ENCODE assay signal across 1 cellular context in the genomic region with DNA sequence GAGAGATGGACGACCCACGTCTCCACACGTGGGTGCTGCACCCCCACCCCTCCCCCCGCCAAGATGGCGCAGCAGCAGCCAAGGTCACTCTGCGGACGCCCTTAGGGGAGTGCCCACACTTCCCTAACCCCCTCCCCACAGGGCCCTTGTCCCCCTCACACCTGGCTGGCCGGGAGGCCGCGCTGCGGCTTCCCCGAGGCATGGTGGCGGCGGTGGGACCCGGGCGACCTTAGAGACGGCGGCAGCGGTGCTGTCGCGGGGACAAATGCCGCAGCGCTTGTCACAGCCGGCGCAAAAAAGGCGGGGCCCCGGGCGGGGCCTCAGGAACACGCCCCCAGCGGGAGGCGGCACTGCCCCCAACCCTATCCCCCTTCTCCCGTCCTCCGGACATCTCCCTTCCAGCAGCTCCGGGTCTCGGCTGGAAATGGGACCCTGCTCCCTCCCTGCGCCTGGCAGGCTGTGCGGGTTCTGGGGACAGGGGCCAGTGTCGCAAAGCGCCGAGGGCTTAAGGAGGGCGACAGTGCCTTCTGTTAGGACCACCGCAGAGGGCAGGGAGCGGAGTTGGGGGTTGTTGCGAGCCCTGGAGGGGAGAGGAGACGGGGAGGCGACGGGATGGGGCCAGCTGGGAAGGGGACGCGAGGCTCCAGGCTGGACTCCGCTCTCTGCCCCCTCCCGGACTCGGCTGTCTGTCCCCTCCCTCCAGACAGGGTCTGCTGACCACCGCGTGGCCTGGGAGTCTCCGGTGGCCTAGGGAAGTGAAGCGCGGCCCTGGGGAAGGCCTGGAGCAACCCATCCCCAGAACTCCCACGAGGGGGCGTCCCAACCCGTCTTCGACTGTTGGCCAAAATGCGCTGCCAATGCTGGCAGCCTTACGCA.
TF ChIP-seq lines count a peak whose summit lies in the region.

Gene CHCHD10 (minus strand): TSS at position 300 of the 876 bp plus-strand sequence. CDS start 98 bp downstream, at position 202.

TF ChIP-seq in K562, 482 proteins besides CTCF, POLR2A, EP300 and RAD21 (continued from another document and continues in another):
- TF ChIP-seq RREB1 (CRISPR knock-in tag; IDR thresholded peaks at IDR 0.05), result no peak
- TF ChIP-seq ZNF695 (CRISPR knock-in tag; IDR thresholded peaks at IDR 0.05), result no peak
- TF ChIP-seq MEF2A (IDR thresholded peaks at IDR 0.05; ENCODE audit: control insufficient read depth, low read depth, low read length), result no peak
- no peak for TF ChIP-seq DLX4 (CRISPR knock-in tag; IDR thresholded peaks at IDR 0.05)
- TF ChIP-seq ZNF551 (CRISPR knock-in tag; IDR thresholded peaks at IDR 0.05), result no peak
- TF ChIP-seq, protein P1, sequence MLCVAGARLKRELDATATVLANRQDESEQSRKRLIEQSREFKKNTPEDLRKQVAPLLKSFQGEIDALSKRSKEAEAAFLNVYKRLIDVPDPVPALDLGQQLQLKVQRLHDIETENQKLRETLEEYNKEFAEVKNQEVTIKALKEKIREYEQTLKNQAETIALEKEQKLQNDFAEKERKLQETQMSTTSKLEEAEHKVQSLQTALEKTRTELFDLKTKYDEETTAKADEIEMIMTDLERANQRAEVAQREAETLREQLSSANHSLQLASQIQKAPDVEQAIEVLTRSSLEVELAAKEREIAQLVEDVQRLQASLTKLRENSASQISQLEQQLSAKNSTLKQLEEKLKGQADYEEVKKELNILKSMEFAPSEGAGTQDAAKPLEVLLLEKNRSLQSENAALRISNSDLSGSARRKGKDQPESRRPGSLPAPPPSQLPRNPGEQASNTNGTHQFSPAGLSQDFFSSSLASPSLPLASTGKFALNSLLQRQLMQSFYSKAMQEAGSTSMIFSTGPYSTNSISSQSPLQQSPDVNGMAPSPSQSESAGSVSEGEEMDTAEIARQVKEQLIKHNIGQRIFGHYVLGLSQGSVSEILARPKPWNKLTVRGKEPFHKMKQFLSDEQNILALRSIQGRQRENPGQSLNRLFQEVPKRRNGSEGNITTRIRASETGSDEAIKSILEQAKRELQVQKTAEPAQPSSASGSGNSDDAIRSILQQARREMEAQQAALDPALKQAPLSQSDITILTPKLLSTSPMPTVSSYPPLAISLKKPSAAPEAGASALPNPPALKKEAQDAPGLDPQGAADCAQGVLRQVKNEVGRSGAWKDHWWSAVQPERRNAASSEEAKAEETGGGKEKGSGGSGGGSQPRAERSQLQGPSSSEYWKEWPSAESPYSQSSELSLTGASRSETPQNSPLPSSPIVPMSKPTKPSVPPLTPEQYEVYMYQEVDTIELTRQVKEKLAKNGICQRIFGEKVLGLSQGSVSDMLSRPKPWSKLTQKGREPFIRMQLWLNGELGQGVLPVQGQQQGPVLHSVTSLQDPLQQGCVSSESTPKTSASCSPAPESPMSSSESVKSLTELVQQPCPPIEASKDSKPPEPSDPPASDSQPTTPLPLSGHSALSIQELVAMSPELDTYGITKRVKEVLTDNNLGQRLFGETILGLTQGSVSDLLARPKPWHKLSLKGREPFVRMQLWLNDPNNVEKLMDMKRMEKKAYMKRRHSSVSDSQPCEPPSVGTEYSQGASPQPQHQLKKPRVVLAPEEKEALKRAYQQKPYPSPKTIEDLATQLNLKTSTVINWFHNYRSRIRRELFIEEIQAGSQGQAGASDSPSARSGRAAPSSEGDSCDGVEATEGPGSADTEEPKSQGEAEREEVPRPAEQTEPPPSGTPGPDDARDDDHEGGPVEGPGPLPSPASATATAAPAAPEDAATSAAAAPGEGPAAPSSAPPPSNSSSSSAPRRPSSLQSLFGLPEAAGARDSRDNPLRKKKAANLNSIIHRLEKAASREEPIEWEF (CRISPR knock-in tag; IDR thresholded peaks at IDR 0.05), result no peak
- TF ChIP-seq, protein P2, sequence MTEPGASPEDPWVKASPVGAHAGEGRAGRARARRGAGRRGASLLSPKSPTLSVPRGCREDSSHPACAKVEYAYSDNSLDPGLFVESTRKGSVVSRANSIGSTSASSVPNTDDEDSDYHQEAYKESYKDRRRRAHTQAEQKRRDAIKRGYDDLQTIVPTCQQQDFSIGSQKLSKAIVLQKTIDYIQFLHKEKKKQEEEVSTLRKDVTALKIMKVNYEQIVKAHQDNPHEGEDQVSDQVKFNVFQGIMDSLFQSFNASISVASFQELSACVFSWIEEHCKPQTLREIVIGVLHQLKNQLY (CRISPR knock-in tag; conservative IDR thresholded peaks at IDR 0.05), result no peak
- TF ChIP-seq, protein P3, sequence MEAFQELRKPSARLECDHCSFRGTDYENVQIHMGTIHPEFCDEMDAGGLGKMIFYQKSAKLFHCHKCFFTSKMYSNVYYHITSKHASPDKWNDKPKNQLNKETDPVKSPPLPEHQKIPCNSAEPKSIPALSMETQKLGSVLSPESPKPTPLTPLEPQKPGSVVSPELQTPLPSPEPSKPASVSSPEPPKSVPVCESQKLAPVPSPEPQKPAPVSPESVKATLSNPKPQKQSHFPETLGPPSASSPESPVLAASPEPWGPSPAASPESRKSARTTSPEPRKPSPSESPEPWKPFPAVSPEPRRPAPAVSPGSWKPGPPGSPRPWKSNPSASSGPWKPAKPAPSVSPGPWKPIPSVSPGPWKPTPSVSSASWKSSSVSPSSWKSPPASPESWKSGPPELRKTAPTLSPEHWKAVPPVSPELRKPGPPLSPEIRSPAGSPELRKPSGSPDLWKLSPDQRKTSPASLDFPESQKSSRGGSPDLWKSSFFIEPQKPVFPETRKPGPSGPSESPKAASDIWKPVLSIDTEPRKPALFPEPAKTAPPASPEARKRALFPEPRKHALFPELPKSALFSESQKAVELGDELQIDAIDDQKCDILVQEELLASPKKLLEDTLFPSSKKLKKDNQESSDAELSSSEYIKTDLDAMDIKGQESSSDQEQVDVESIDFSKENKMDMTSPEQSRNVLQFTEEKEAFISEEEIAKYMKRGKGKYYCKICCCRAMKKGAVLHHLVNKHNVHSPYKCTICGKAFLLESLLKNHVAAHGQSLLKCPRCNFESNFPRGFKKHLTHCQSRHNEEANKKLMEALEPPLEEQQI (IDR thresholded peaks at IDR 0.05), result no peak
- 0 out of 4 replicates have a peak, but pooled peaks of 1 of the 2 experiments have one; percentile 26 for TF ChIP-seq CSDE1 (IDR thresholded peaks at IDR 0.05)
- no peak for TF ChIP-seq RCOR1 (IDR thresholded peaks at IDR 0.05; ENCODE audit: borderline replicate concordance in 1 of 2, low read depth in 2 of 2, low read length in 2 of 2)
- TF ChIP-seq FOXM1 (IDR thresholded peaks at IDR 0.05; ENCODE audit: low read depth), result no peak
- TF ChIP-seq FOXM1 (CRISPR knock-in tag; IDR thresholded peaks at IDR 0.05; ENCODE audit: low read depth), result no peak; the same call in 1 of the 2 replicates
- TF ChIP-seq ZNF445 (CRISPR knock-in tag; IDR thresholded peaks at IDR 0.05; ENCODE audit: low read depth), result no peak
- TF ChIP-seq ZNF707 (CRISPR knock-in tag; conservative IDR thresholded peaks at IDR 0.05), result no peak
- TF ChIP-seq ZNF232 (CRISPR knock-in tag; IDR thresholded peaks at IDR 0.05), result no peak
- TF ChIP-seq BCL6 (CRISPR knock-in tag; IDR thresholded peaks at IDR 0.05), result no peak
- TF ChIP-seq SRF (CRISPR knock-in tag; IDR thresholded peaks at IDR 0.05), result no peak
- TF ChIP-seq MEIS2 (IDR thresholded peaks at IDR 0.05; ENCODE audit: partially characterized antibody), result peak; percentile 4
- no peak for TF ChIP-seq CBFA2T2 (conservative IDR thresholded peaks at IDR 0.05)
- peak; percentile 76 for TF ChIP-seq ZBTB17 (CRISPR knock-in tag; IDR thresholded peaks at IDR 0.05)
- TF ChIP-seq, protein P4, sequence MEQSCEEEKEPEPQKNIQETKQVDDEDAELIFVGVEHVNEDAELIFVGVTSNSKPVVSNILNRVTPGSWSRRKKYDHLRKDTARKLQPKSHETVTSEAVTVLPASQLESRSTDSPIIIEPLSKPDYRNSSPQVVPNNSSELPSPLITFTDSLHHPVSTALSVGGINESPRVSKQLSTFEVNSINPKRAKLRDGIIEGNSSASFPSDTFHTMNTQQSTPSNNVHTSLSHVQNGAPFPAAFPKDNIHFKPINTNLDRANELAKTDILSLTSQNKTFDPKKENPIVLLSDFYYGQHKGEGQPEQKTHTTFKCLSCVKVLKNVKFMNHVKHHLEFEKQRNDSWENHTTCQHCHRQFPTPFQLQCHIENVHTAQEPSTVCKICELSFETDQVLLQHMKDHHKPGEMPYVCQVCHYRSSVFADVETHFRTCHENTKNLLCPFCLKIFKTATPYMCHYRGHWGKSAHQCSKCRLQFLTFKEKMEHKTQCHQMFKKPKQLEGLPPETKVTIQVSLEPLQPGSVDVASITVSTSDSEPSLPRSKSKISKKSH (CRISPR knock-in tag; IDR thresholded peaks at IDR 0.05), result no peak
- TF ChIP-seq, protein P5, sequence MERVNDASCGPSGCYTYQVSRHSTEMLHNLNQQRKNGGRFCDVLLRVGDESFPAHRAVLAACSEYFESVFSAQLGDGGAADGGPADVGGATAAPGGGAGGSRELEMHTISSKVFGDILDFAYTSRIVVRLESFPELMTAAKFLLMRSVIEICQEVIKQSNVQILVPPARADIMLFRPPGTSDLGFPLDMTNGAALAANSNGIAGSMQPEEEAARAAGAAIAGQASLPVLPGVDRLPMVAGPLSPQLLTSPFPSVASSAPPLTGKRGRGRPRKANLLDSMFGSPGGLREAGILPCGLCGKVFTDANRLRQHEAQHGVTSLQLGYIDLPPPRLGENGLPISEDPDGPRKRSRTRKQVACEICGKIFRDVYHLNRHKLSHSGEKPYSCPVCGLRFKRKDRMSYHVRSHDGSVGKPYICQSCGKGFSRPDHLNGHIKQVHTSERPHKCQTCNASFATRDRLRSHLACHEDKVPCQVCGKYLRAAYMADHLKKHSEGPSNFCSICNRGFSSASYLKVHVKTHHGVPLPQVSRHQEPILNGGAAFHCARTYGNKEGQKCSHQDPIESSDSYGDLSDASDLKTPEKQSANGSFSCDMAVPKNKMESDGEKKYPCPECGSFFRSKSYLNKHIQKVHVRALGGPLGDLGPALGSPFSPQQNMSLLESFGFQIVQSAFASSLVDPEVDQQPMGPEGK (CRISPR knock-in tag; IDR thresholded peaks at IDR 0.05; ENCODE audit: borderline replicate concordance), result no peak
- TF ChIP-seq ZNF146 (CRISPR knock-in tag; IDR thresholded peaks at IDR 0.05; ENCODE audit: unreplicated experiment), result no peak
- 0 out of 2 replicates have a peak, but pooled peaks have one; percentile 15 for TF ChIP-seq ZSCAN32 (CRISPR knock-in tag; IDR thresholded peaks at IDR 0.05)
- no peak for TF ChIP-seq ZNF133 (CRISPR knock-in tag; IDR thresholded peaks at IDR 0.05)
- no peak for TF ChIP-seq SIX5 (IDR thresholded peaks at IDR 0.05; ENCODE audit: borderline replicate concordance in 1 of 2, insufficient read depth in 1 of 2, low read depth in 1 of 2, low read length in 2 of 2)
- TF ChIP-seq NBN (IDR thresholded peaks at IDR 0.05; ENCODE audit: low read depth), result no peak
- no peak for TF ChIP-seq BRD9 (IDR thresholded peaks at IDR 0.05; ENCODE audit: low read depth, partially characterized antibody)
- TF ChIP-seq SP2 (IDR thresholded peaks at IDR 0.05; ENCODE audit: extremely low read depth, low read depth, low read length, poor library complexity, severe bottlenecking), result no peak
